In the genomic region with DNA sequence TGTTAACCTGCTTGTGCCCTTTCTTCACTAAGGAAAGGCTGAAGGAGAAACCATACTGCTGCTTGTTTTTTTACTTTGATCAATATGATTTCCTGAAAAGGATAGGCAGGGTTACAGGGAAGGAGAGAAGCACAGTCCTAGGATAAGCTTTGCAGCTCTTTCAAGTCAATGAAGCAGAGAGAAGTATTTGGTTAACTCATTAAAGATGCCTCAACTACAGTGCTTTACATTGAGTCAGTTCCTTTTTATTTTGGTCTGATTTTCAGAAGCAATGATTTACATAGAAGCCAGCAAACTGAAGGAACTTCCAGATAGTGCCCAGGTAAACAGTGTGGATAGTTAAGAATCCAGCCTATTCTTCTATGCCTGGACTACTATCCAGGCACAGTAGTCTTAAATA, we compare ENCODE assay signal across 24 cellular contexts.
A peak's percentile ranks its signal among the peaks of the same experiment; 100 is the strongest.
DNase-seq lines count a peak whose midpoint lies in the region; ATAC-seq and TF ChIP-seq lines count a peak whose summit lies in the region.
"Had no signal": no experiment of that assay in that cellular context is flagged by ENCODE, and none has a peak within 500 bp of the region (broad histone marks: within the 10 kb centered on the region; RNA-seq: fewer than 3 reads in every experiment).

No MANE protein-coding gene starts in this region.

- in situ Hi-C loops in ACHN (cut with HindIII; ENCODE audit: low pct_ligation_motif_present, low pct_unique_long_range_greater_than_20kb, low sequenced_read_pairs) = no loop called here

- H3K4me3 Mint-ChIP-seq in Calu3 (ENCODE audit: low read depth, unreplicated experiment) = no peak overlapping the region
- H3K4me3 Mint-ChIP-seq: B cell; CD8-positive, alpha-beta memory T cell had no signal

- CTCF ChIA-PET in Calu3 (lab: Charles Lee) = no interaction called here

- peak overlapping the region; percentile 18 for H3K27ac Mint-ChIP-seq in Calu3 (ENCODE audit: unreplicated experiment)
- H3K27ac Mint-ChIP-seq: B cell had no signal

- intact Hi-C loops in Calu3 (cut with micrococcal nuclease; ENCODE audit: unreplicated experiment) = no loop called here

- peaks cover 8% of the 10 kb centered on the region for H3K36me3 Mint-ChIP-seq in Calu3 (ENCODE audit: insufficient read depth, unreplicated experiment)

- H3K4me3 ChIP-seq in epithelial cell of proximal tubule (ENCODE audit: low read depth, low read length) = no peak overlapping the region
- H3K4me3 ChIP-seq: SJCRH30 had no signal

- no peaks in the 10 kb centered on the region for H3K9me3 Mint-ChIP-seq in Calu3 (ENCODE audit: low read depth, unreplicated experiment)

- no peak for TF ChIP-seq CTCF in Calu3 (IDR thresholded peaks at IDR 0.05; ENCODE audit: unreplicated experiment)
- TF ChIP-seq CTCF in epithelial cell of proximal tubule (conservative IDR thresholded peaks at IDR 0.05; ENCODE audit: low read depth, low read length) = no peak

- H3K4me1 Mint-ChIP-seq in Calu3 (ENCODE audit: low read depth, unreplicated experiment) = no peaks in the 10 kb centered on the region

- no peaks in the 10 kb centered on the region for H3K27me3 Mint-ChIP-seq in Calu3 (ENCODE audit: unreplicated experiment)
- H3K27me3 Mint-ChIP-seq: B cell; CD8-positive, alpha-beta memory T cell had no signal

- ATAC-seq in GM21423 (IDR thresholded peaks at IDR 0.05; ENCODE audit: unreplicated experiment) = no peak
- ATAC-seq: HCT116, HepG2, Right ventricle myocardium inferior had no signal

- DNase-seq in ACHN (peak; percentile 46), Calu3 (no peak), epithelial cell of proximal tubule (ENCODE audit: low read depth) (peak; percentile 29), renal cortical epithelial cell (ENCODE audit: low read depth) (peak; percentile 74), EL (no peak), OCI-M1 (lab: John Stamatoyannopoulos, UW) (no peak)
- DNase-seq: CD8-positive, alpha-beta memory T cell; DMS153; DND-41; Karpas-422; NCI-H1092 treated with DMSO at 0.1 percent for 48 hours; NCI-H1436; NCI-H187; NCI-H2081 treated with DMSO at 0.1 percent for 48 hours; NCI-H2171; NCI-H226; NCI-H510A; NCI-H69; SJCRH30 had no signal

- no TSS peak for BruUV-seq in Calu3 (replicated peaks; lab: Mats Ljungman, UMichigan)

Comparison
In these comparisons a context has a peak if more than half of its experiments do, and no peak if none do; other contexts are left out.
1. DNase-seq: peak in ACHN (single experiment), epithelial cell of proximal tubule (single experiment) and renal cortical epithelial cell (single experiment); none in Calu3 (single experiment), EL (single experiment) and OCI-M1 (single experiment).